In genomic region chr17:40112191-40112590, GRCh38 we compare ENCODE assay signal across 1 cellular context.
TF ChIP-seq lines count a peak whose summit lies in the region.

No MANE protein-coding gene starts in this region.

TF ChIP-seq in K562, 482 proteins besides CTCF, POLR2A, EP300 and RAD21:
- TF ChIP-seq CHD4 (IDR thresholded peaks at IDR 0.05; ENCODE audit: insufficient read depth, insufficient replicate concordance, low read depth, low read length, poor library complexity, severe bottlenecking) (no peak), ZNF175 (CRISPR knock-in tag; IDR thresholded peaks at IDR 0.05; ENCODE audit: low read depth) (0 out of 2 replicates have a peak, but pooled peaks have one; percentile 16)
